1 cellular context compared by ENCODE assay signal in genomic region chr19:6717441-6717971, GRCh38.
TF ChIP-seq lines count a peak whose summit lies in the region.

No MANE protein-coding gene starts in this region.

TF ChIP-seq in HepG2, 621 proteins besides CTCF, POLR2A, EP300 and RAD21 (continued from another document and continues in another):
- TF ChIP-seq ZNF687 (CRISPR knock-in tag; IDR thresholded peaks at IDR 0.05): no peak
- TF ChIP-seq NBN (conservative IDR thresholded peaks at IDR 0.05): peak; percentile 99
- 0 out of 2 replicates have a peak, but pooled peaks have one; percentile 52 for TF ChIP-seq TRIM24 (CRISPR knock-in tag; IDR thresholded peaks at IDR 0.05)
- no peak for TF ChIP-seq RAD51 (IDR thresholded peaks at IDR 0.05; ENCODE audit: borderline replicate concordance)
- TF ChIP-seq FOXP4 (CRISPR knock-in tag; IDR thresholded peaks at IDR 0.05): 0 out of 2 replicates have a peak, but pooled peaks have one; percentile 21
- 0 out of 2 replicates have a peak, but pooled peaks have one; percentile 22 for TF ChIP-seq HIC2 (CRISPR knock-in tag; IDR thresholded peaks at IDR 0.05; ENCODE audit: low read depth)
- peak; percentile 86; the same call in 1 of the 2 replicates for TF ChIP-seq POLR2AphosphoS2 (IDR thresholded peaks at IDR 0.05; ENCODE audit: low read depth, low read length)
- peak; percentile 34 for TF ChIP-seq ATF7 (IDR thresholded peaks at IDR 0.05)
- no peak for TF ChIP-seq ATF7 (CRISPR knock-in tag; IDR thresholded peaks at IDR 0.05)
- no peak for TF ChIP-seq HOXA9 (CRISPR knock-in tag; IDR thresholded peaks at IDR 0.05; ENCODE audit: borderline replicate concordance)
- peak; percentile 80; the same call in 1 of the 2 replicates for TF ChIP-seq NONO (IDR thresholded peaks at IDR 0.05)
- TF ChIP-seq NONO (CRISPR knock-in tag; conservative IDR thresholded peaks at IDR 0.05): no peak; the same call in 1 of the 2 replicates
- TF ChIP-seq NCOR1 (IDR thresholded peaks at IDR 0.05; ENCODE audit: borderline replicate concordance, low read length): peak; percentile 34; the same call in 1 of the 2 replicates
- TF ChIP-seq ELF4 (CRISPR knock-in tag; IDR thresholded peaks at IDR 0.05; ENCODE audit: borderline replicate concordance): no peak
- TF ChIP-seq MTA3 (CRISPR knock-in tag; IDR thresholded peaks at IDR 0.05): no peak
- TF ChIP-seq KAT7 (CRISPR knock-in tag; IDR thresholded peaks at IDR 0.05; ENCODE audit: borderline replicate concordance): no peak
- TF ChIP-seq IRF2 (CRISPR knock-in tag; IDR thresholded peaks at IDR 0.05): no peak
- TF ChIP-seq TSC22D2 (CRISPR knock-in tag; IDR thresholded peaks at IDR 0.05; ENCODE audit: borderline replicate concordance): no peak
- TF ChIP-seq ATM (IDR thresholded peaks at IDR 0.05; ENCODE audit: borderline replicate concordance): peak; percentile 87
- no peak for TF ChIP-seq ZNF737 (CRISPR knock-in tag; IDR thresholded peaks at IDR 0.05; ENCODE audit: borderline replicate concordance)
- TF ChIP-seq ZNF24 (IDR thresholded peaks at IDR 0.05): 0 out of 2 replicates have a peak, but pooled peaks have one; percentile 18
- peak; percentile 20 for TF ChIP-seq TEAD3 (CRISPR knock-in tag; optimal IDR thresholded peaks at IDR 0.05; ENCODE audit: borderline replicate concordance)
- TF ChIP-seq ZNF3 (CRISPR knock-in tag; IDR thresholded peaks at IDR 0.05): no peak; the same call in 1 of the 2 replicates
- peak; percentile 40; the same call in 1 of the 2 replicates for TF ChIP-seq CREB1 (IDR thresholded peaks at IDR 0.05)
- no peak for TF ChIP-seq CREB1 (CRISPR knock-in tag; IDR thresholded peaks at IDR 0.05)
- TF ChIP-seq ZNF781 (CRISPR knock-in tag; IDR thresholded peaks at IDR 0.05; ENCODE audit: borderline replicate concordance, not compliant biosample characterization): no peak
- no peak for TF ChIP-seq THYN1 (CRISPR knock-in tag; IDR thresholded peaks at IDR 0.05; ENCODE audit: borderline replicate concordance, low read depth)
- no peak for TF ChIP-seq ZNF652 (CRISPR knock-in tag; IDR thresholded peaks at IDR 0.05; ENCODE audit: borderline replicate concordance, low read depth)
- TF ChIP-seq GZF1 (CRISPR knock-in tag; IDR thresholded peaks at IDR 0.05): no peak
- TF ChIP-seq FOXA1 (IDR thresholded peaks at IDR 0.05): peak; percentile 26; the same call in 1 of the 2 replicates
- no peak for TF ChIP-seq FOXA1 (CRISPR knock-in tag; IDR thresholded peaks at IDR 0.05)
- no peak for TF ChIP-seq SMAD9 (CRISPR knock-in tag; IDR thresholded peaks at IDR 0.05)
- 0 out of 2 replicates have a peak, but pooled peaks have one; percentile 15 for TF ChIP-seq MNT (IDR thresholded peaks at IDR 0.05)
- TF ChIP-seq ZNF558 (CRISPR knock-in tag; IDR thresholded peaks at IDR 0.05; ENCODE audit: borderline replicate concordance): no peak
- no peak for TF ChIP-seq CBX2 (IDR thresholded peaks at IDR 0.05; ENCODE audit: low read depth, low read length)
- no peak for TF ChIP-seq CBX2 (CRISPR knock-in tag; IDR thresholded peaks at IDR 0.05; ENCODE audit: low read depth)
- TF ChIP-seq LCORL (IDR thresholded peaks at IDR 0.05): peak; percentile 56; the same call in 1 of the 2 replicates
- TF ChIP-seq LCORL (CRISPR knock-in tag; IDR thresholded peaks at IDR 0.05): no peak
- TF ChIP-seq ZNF775 (CRISPR knock-in tag; IDR thresholded peaks at IDR 0.05; ENCODE audit: borderline replicate concordance): no peak
- no peak for TF ChIP-seq TFAP4 (IDR thresholded peaks at IDR 0.05; ENCODE audit: borderline replicate concordance, low read depth)
- no peak for TF ChIP-seq ZNF703 (CRISPR knock-in tag; IDR thresholded peaks at IDR 0.05; ENCODE audit: borderline replicate concordance)
- peak; percentile 16; the same call in 1 of the 2 replicates for TF ChIP-seq JUND (CRISPR knock-in tag; IDR thresholded peaks at IDR 0.05)
- TF ChIP-seq IKZF1 (IDR thresholded peaks at IDR 0.05): peak; percentile 6; the same call in 1 of the 2 replicates
- no peak for TF ChIP-seq ZNF572 (CRISPR knock-in tag; IDR thresholded peaks at IDR 0.05)
- no peak for TF ChIP-seq ZNF761 (CRISPR knock-in tag; conservative IDR thresholded peaks at IDR 0.05)
- 0 out of 2 replicates have a peak, but pooled peaks have one; percentile 32 for TF ChIP-seq NFIB (CRISPR knock-in tag; IDR thresholded peaks at IDR 0.05; ENCODE audit: borderline replicate concordance)
- no peak for TF ChIP-seq CEBPG (CRISPR knock-in tag; IDR thresholded peaks at IDR 0.05)
- TF ChIP-seq ZSCAN21 (CRISPR knock-in tag; IDR thresholded peaks at IDR 0.05; ENCODE audit: borderline replicate concordance): peak; percentile 75
- no peak for TF ChIP-seq ZNF382 (CRISPR knock-in tag; IDR thresholded peaks at IDR 0.05; ENCODE audit: borderline replicate concordance)
- TF ChIP-seq BCLAF1 (IDR thresholded peaks at IDR 0.05): no peak
- TF ChIP-seq HNRNPK (IDR thresholded peaks at IDR 0.05; ENCODE audit: low read depth, low read length, poor library complexity, severe bottlenecking): no peak
- TF ChIP-seq ZBTB3 (CRISPR knock-in tag; IDR thresholded peaks at IDR 0.05; ENCODE audit: borderline replicate concordance, low read depth): no peak
- no peak for TF ChIP-seq ZKSCAN8 (CRISPR knock-in tag; IDR thresholded peaks at IDR 0.05; ENCODE audit: borderline replicate concordance)
- no peak for TF ChIP-seq PRMT3 (CRISPR knock-in tag; IDR thresholded peaks at IDR 0.05; ENCODE audit: borderline replicate concordance, low read depth)
- peak; percentile 90 for TF ChIP-seq FOXP1 (IDR thresholded peaks at IDR 0.05)
- TF ChIP-seq FOXP1 (CRISPR knock-in tag; IDR thresholded peaks at IDR 0.05): no peak
- TF ChIP-seq USF2 (IDR thresholded peaks at IDR 0.05; ENCODE audit: low read depth, low read length): no peak
- no peak for TF ChIP-seq USF2 (CRISPR knock-in tag; IDR thresholded peaks at IDR 0.05; ENCODE audit: borderline replicate concordance)
- no peak for TF ChIP-seq NR3C1 (CRISPR knock-in tag; IDR thresholded peaks at IDR 0.05)
- no peak for TF ChIP-seq U2AF1 (optimal IDR thresholded peaks at IDR 0.05; ENCODE audit: low read depth, low read length)
- peak; percentile 81; the same call in 1 of the 2 replicates for TF ChIP-seq ARNT (IDR thresholded peaks at IDR 0.05)
- 0 out of 2 replicates have a peak, but pooled peaks have one; percentile 19 for TF ChIP-seq ZNF350 (CRISPR knock-in tag; IDR thresholded peaks at IDR 0.05; ENCODE audit: borderline replicate concordance, low read depth)
